In the genomic region with DNA sequence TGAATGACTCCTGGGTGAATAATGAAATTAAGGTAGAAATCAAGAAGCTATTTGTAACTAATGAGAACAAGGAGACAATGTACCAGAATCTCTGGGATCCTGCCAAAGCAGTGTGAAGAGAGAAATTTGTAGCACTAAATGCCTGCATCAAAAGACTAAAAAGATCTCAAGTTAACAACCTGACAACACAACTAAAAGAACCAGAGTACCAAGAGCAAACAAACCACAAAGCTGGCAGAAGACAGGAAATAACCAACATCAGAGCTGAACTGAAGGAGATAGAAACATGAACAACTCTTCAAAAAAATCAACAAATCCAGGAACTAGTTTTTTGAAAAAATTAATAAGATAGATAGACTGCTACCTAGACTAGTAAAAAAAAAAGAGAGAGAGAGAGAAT, we compare ENCODE assay signal across 17 cellular contexts. TPM values are rescaled to one million over a fixed set of nuclear protein-coding genes. Genes with fewer than 3 reads are reported as not detected.
DNase-seq lines count a peak whose midpoint lies in the region; ATAC-seq and TF ChIP-seq lines count a peak whose summit lies in the region.
"Had no signal": no experiment of that assay in that cellular context is flagged by ENCODE, and none has a peak within 500 bp of the region (broad histone marks: within the 10 kb centered on the region; RNA-seq: fewer than 3 reads in every experiment).

No MANE protein-coding gene starts in this region.

- POLR2A ChIA-PET in T-cell (lab: Charles Lee) = no interaction called here

- no peak overlapping the region for H2AFZ ChIP-seq in DND-41 (ENCODE audit: low read depth, low read length)
- H2AFZ ChIP-seq: GM23248 had no signal

- DNase-seq in activated CD4-positive, alpha-beta T cell treated with anti-CD3 and anti-CD28 coated beads, Interleukin-2, amount 10 ng/mL, durations not matched to agents 24 days and 14 days = peak; percentile 3
- DNase-seq in activated CD4-positive, alpha-beta T cell treated with anti-CD3 and anti-CD28 coated beads, Interleukin-2, amount 50 U/mL, for 4 hours = no peak
- DNase-seq in DND-41 (no peak), T-cell (no peak), esophagus muscularis mucosa (ENCODE audit: extremely low spot score) (no peak)
- no peak for DNase-seq in central memory CD4-positive, alpha-beta T cell
- DNase-seq: C1 segment of cervical spinal cord; Caco-2; CD8-positive, alpha-beta T cell; DMS153; DMS79 treated with DMSO at 0.1 percent for 48 hours; GM23248; H7; HCEC 1CT had no signal

- H3K9me3 Mint-ChIP-seq in activated CD4-positive, alpha-beta T cell treated with anti-CD3 and anti-CD28 coated beads, Interleukin-2, amount 10 ng/mL, durations not matched to agents 24 days and 14 days = no peaks in the 10 kb centered on the region
- peaks cover 8 to 23% (median 18%) of the 10 kb centered on the region in 3 donors for H3K9me3 Mint-ChIP-seq in T-cell

- intact Hi-C loops in activated CD4-positive, alpha-beta T cell treated with anti-CD3 and anti-CD28 coated beads, Interleukin-2, amount 10 ng/mL, durations not matched to agents 24 days and 14 days (cut with micrococcal nuclease) = no loop called here
- intact Hi-C loops in esophagus muscularis mucosa (cut with DNase I) = no loop called here

- H4K20me1 ChIP-seq in DND-41 (ENCODE audit: insufficient read depth, low read length) = no peaks in the 10 kb centered on the region

- H3K27ac Mint-ChIP-seq in activated CD4-positive, alpha-beta T cell treated with anti-CD3 and anti-CD28 coated beads, Interleukin-2, amount 10 ng/mL, durations not matched to agents 24 days and 14 days = no peak overlapping the region
- H3K27ac Mint-ChIP-seq in T-cell = peak overlapping the region; percentile 50 to 60
- H3K27ac Mint-ChIP-seq: CD8-positive, alpha-beta T cell had no signal

- no peak overlapping the region for H3K4me3 Mint-ChIP-seq in activated CD4-positive, alpha-beta T cell treated with anti-CD3 and anti-CD28 coated beads, Interleukin-2, amount 10 ng/mL, durations not matched to agents 24 days and 14 days
- H3K4me3 Mint-ChIP-seq in T-cell = peak overlapping the region in 1 of 3 donors; percentile 35
- H3K4me3 Mint-ChIP-seq: CD8-positive, alpha-beta T cell had no signal

- H3K79me2 ChIP-seq in DND-41 (ENCODE audit: insufficient read depth, low read length) = no peaks in the 10 kb centered on the region

- no peaks in the 10 kb centered on the region for H3K27me3 ChIP-seq in DND-41 (ENCODE audit: insufficient read depth, low read length, poor library complexity)
- no peaks in the 10 kb centered on the region for H3K27me3 ChIP-seq in esophagus muscularis mucosa

- H3K4me3 ChIP-seq in DND-41 (ENCODE audit: low read depth in 1 of 2, low read length in 2 of 2) (no peak overlapping the region), esophagus muscularis mucosa (no peak overlapping the region)
- H3K4me3 ChIP-seq: GM12878, GM23248 had no signal

- CTCF ChIA-PET in T-cell (lab: Charles Lee) = interaction anchor here (0.7 to 0.9 kb wide), 2 partner anchors 11 to 50 kb away, joined by 3 to 5 read pairs; no protein-coding TSS in a partner anchor

- H3K4me1 Mint-ChIP-seq in activated CD4-positive, alpha-beta T cell treated with anti-CD3 and anti-CD28 coated beads, Interleukin-2, amount 10 ng/mL, durations not matched to agents 24 days and 14 days = no peaks in the 10 kb centered on the region
- H3K4me1 Mint-ChIP-seq in T-cell = peaks cover 13 to 14% (median 14%) of the 10 kb centered on the region in 3 donors

- no peak for TF ChIP-seq CTCF in DND-41 (IDR thresholded peaks at IDR 0.05; ENCODE audit: borderline replicate concordance, extremely low read depth, low read length, poor library complexity, severe bottlenecking)
- no peak for TF ChIP-seq CTCF in esophagus muscularis mucosa (IDR thresholded peaks at IDR 0.05)

- H3K27ac ChIP-seq in DND-41 (ENCODE audit: low read length) (no peak overlapping the region), esophagus muscularis mucosa (replicated peaks in 1 of 4) (no peak overlapping the region)
- H3K27ac ChIP-seq: GM23248 had no signal

- no peak for TF ChIP-seq EP300 in esophagus muscularis mucosa (IDR thresholded peaks at IDR 0.05)

- H3K9me3 ChIP-seq in DND-41 (ENCODE audit: insufficient read depth, low read length, severe bottlenecking) (peaks cover 8% of the 10 kb centered on the region), esophagus muscularis mucosa (peaks cover 0 to 15% (median 7%) of the 10 kb centered on the region in 4 donors)
- H3K9me3 ChIP-seq: Caco-2 had no signal

- no peak overlapping the region for H3K9ac ChIP-seq in DND-41 (ENCODE audit: low read depth, low read length)
- H3K9ac ChIP-seq: GM23248 had no signal

- 0 out of 2 replicates have a peak, but pooled peaks cover 3% of the 10 kb centered on the region for H3K4me1 ChIP-seq in DND-41 (ENCODE audit: insufficient read depth, low read length)
- no peaks in the 10 kb centered on the region for H3K4me1 ChIP-seq in esophagus muscularis mucosa
- H3K4me1 ChIP-seq: Caco-2 had no signal

- ATAC-seq in DND-41 (ENCODE audit: insufficient read depth, low read depth) = peak; percentile 79
- ATAC-seq in T-cell (replicated peaks in 1 of 4) = peak; percentile 37 to 83 (median 49)
- ATAC-seq: CD8-positive, alpha-beta T cell; GM12878 had no signal

- H3K27me3 Mint-ChIP-seq in activated CD4-positive, alpha-beta T cell treated with anti-CD3 and anti-CD28 coated beads, Interleukin-2, amount 10 ng/mL, durations not matched to agents 24 days and 14 days = peaks cover 8% of the 10 kb centered on the region
- peaks cover 16 to 30% of the 10 kb centered on the region in 2 donors for H3K27me3 Mint-ChIP-seq in T-cell

- no peak overlapping the region for H3K4me2 ChIP-seq in DND-41 (ENCODE audit: insufficient read depth, low read length)

- no peaks in the 10 kb centered on the region for H3K36me3 Mint-ChIP-seq in activated CD4-positive, alpha-beta T cell treated with anti-CD3 and anti-CD28 coated beads, Interleukin-2, amount 10 ng/mL, durations not matched to agents 24 days and 14 days (ENCODE audit: low read depth)
- H3K36me3 Mint-ChIP-seq in T-cell = no peaks in the 10 kb centered on the region

- no peaks in the 10 kb centered on the region for H3K36me3 ChIP-seq in DND-41 (ENCODE audit: insufficient read depth, low read length)
- H3K36me3 ChIP-seq in esophagus muscularis mucosa = no peaks in the 10 kb centered on the region

- TF ChIP-seq POLR2A in esophagus muscularis mucosa (IDR thresholded peaks at IDR 0.05; ENCODE audit: low read depth) = no peak

RNA-seq across cellular contexts. Expression of gene CFAP299, which starts 8.4 kb away (rescaled TPM):
- total RNA-seq in activated CD4-positive, alpha-beta T cell treated with anti-CD3 and anti-CD28 coated beads, Interleukin-2, amount 10 ng/mL, durations not matched to agents 24 days and 14 days = not detected in 2 replicates
- total RNA-seq in T-cell (under 1 TPM in 1 of 5 donors, not detected in 4; 0.35 TPM), esophagus muscularis mucosa (1 to 10 TPM in 2 of 4 donors, under 1 TPM in 1, not detected in 1; 0.84 to 2.5 (median 2.2) TPM)
- total RNA-seq: A673; Caco-2; CD8-positive, alpha-beta T cell; H1; H7 had no signal
